In the genomic region with DNA sequence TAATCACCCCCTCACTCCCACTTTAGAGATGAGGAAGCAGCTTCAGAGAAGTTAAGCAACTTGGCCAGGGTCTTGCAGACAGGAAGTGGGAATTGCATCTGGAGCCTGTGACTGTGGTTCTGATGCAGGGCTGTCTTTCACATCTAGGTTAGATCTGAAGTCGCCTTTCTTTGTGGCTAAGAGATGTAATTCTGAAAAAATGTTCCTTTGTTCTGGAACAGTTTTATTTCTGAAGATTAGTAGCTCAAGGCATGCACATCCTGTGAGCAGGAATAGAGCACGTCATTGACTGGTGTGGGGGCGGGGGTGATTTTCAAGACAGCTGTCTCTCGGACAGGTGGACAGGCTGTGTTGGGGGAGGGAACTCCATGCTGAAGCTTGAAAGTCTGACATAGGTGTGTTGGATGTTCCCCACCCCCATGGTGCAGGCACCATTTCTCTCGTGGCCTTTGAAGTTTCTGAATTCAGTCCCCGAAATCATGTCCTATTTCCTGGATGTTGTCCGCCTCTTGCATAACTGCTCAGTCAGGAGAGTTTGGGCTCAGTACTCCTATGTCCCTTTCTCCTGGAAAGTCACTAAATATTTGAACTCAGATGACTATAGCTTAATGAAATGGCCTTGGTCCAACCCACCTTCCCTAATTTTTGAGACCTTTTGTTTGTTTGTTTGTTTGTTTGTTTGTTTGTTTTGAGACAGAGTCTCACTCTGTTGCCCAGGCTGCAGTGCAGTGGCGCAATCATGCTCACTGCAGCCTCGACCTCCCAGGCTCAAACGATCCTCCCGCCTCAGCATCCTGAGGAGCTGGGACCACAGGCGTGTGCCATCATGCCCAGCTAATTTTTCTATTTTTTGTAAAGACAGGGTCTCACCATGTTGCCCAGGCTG, we compare ENCODE assay signal across 8 cellular contexts. TPM values are rescaled to one million over a fixed set of nuclear protein-coding genes. Genes with fewer than 3 reads are reported as not detected.
A peak's percentile ranks its signal among the peaks of the same experiment; 100 is the strongest.
DNase-seq lines count a peak whose midpoint lies in the region; ATAC-seq and TF ChIP-seq lines count a peak whose summit lies in the region.

No MANE protein-coding gene starts in this region.

- H3K27ac ChIP-seq in BLaER1 treated with 17β-estradiol and CSF1 and Interleukin-3, amounts not matched to agents 10 nM and 100 nM: peak overlapping the region; percentile 8 to 93 (median 88)
- peak overlapping the region; percentile 1 to 70 for H3K27ac ChIP-seq in left lung

- intact Hi-C loops in left lung (cut with DNase I): no loop called here

- peak overlapping the region in 9 of 11 experiments; percentile 67 to 78 (median 73); a peak in 18 of 22 replicates for H3K9ac ChIP-seq in BLaER1 treated with 17β-estradiol and CSF1 and Interleukin-3, amounts not matched to agents 10 nM and 100 nM

- H3K27me3 Mint-ChIP-seq in activated naive CD8-positive, alpha-beta T cell treated with anti-CD3 and anti-CD28 coated beads, Interleukin-2, amount 50 U/mL, for 24 hours: no peaks in the 10 kb centered on the region

- H3K4me1 Mint-ChIP-seq in activated naive CD8-positive, alpha-beta T cell treated with anti-CD3 and anti-CD28 coated beads, Interleukin-2, amount 50 U/mL, for 24 hours: peaks cover 44% of the 10 kb centered on the region

- no peaks in the 10 kb centered on the region for H3K36me3 ChIP-seq in BLaER1 treated with 17β-estradiol and CSF1 and Interleukin-3, amounts not matched to agents 10 nM and 100 nM
- no peaks in the 10 kb centered on the region for H3K36me3 ChIP-seq in left lung

- H3K9me3 ChIP-seq in BLaER1 treated with 17β-estradiol and CSF1 and Interleukin-3, amounts not matched to agents 10 nM and 100 nM (replicated peaks in 1 of 11): peaks cover 0 to 6% (median 0%) of the 10 kb centered on the region in 11 experiments; a peak in 1 of 22 replicates
- H3K9me3 ChIP-seq in left lung: no peaks in the 10 kb centered on the region

- H3K9me3 Mint-ChIP-seq in activated naive CD8-positive, alpha-beta T cell treated with anti-CD3 and anti-CD28 coated beads, Interleukin-2, amount 50 U/mL, for 24 hours: no peaks in the 10 kb centered on the region

- peaks cover 32 to 69% (median 60%) of the 10 kb centered on the region in 10 experiments for H3K4me1 ChIP-seq in BLaER1 treated with 17β-estradiol and CSF1 and Interleukin-3, amounts not matched to agents 10 nM and 100 nM
- peaks cover 4 to 38% of the 10 kb centered on the region in 2 donors for H3K4me1 ChIP-seq in left lung

- H3K27ac Mint-ChIP-seq in activated naive CD8-positive, alpha-beta T cell treated with anti-CD3 and anti-CD28 coated beads, Interleukin-2, amount 50 U/mL, for 24 hours: peak overlapping the region; percentile 38

- no peaks in the 10 kb centered on the region for H3K36me3 Mint-ChIP-seq in activated naive CD8-positive, alpha-beta T cell treated with anti-CD3 and anti-CD28 coated beads, Interleukin-2, amount 50 U/mL, for 24 hours (ENCODE audit: low read depth)

- peak overlapping the region; percentile 82 to 97 (median 90) for H3K4me2 ChIP-seq in BLaER1 treated with 17β-estradiol and CSF1 and Interleukin-3, amounts not matched to agents 10 nM and 100 nM

- peak overlapping the region in 7 of 10 experiments; percentile 5 to 39 (median 15); a peak in 7 of 20 replicates for H3K4me3 ChIP-seq in BLaER1 treated with 17β-estradiol and CSF1 and Interleukin-3, amounts not matched to agents 10 nM and 100 nM
- H3K4me3 ChIP-seq in Jurkat, Clone E6-1 (ENCODE audit: low read length): no peak overlapping the region
- no peak overlapping the region for H3K4me3 ChIP-seq in left lung

- H3K4me3 Mint-ChIP-seq in activated naive CD8-positive, alpha-beta T cell treated with anti-CD3 and anti-CD28 coated beads, Interleukin-2, amount 50 U/mL, for 24 hours: no peak overlapping the region

- peak; percentile 70 for DNase-seq in Jurkat, Clone E6-1 (ENCODE audit: low read depth, low spot score)
- DNase-seq in activated naive CD8-positive, alpha-beta T cell treated with anti-CD3 and anti-CD28 coated beads, Interleukin-2, amount 50 U/mL, for 24 hours: peak; percentile 30
- DNase-seq in left lung (peak in 1 of 2 donors; percentile 53), GDM1 (lab: John Stamatoyannopoulos, UW) (no peak), NCI-H2029 treated with DMSO at 0.1 percent for 48 hours (lab: John Stamatoyannopoulos, UW) (no peak), NCI-H774 (lab: John Stamatoyannopoulos, UW) (no peak)

- peak; percentile 26 for ATAC-seq in activated naive CD8-positive, alpha-beta T cell treated with anti-CD3 and anti-CD28 coated beads, Interleukin-2, amount 50 U/mL, for 24 hours
- ATAC-seq in left lung (peak; percentile 52), HG02885 (IDR thresholded peaks at IDR 0.05; ENCODE audit: poor library complexity, unreplicated experiment) (no peak)

- no peaks in the 10 kb centered on the region for H3K27me3 ChIP-seq in BLaER1 treated with 17β-estradiol and CSF1 and Interleukin-3, amounts not matched to agents 10 nM and 100 nM
- H3K27me3 ChIP-seq in left lung: no peaks in the 10 kb centered on the region

- TF ChIP-seq CTCF in left lung (IDR thresholded peaks at IDR 0.05): no peak

- no peaks in the 10 kb centered on the region for H4K20me1 ChIP-seq in BLaER1 treated with 17β-estradiol and CSF1 and Interleukin-3, amounts not matched to agents 10 nM and 100 nM

RNA-seq across cellular contexts. Expression of a gene that starts 21.0 kb away (rescaled TPM):
- polyA plus RNA-seq in Jurkat, Clone E6-1 (2012; ENCODE audit: insufficient read depth, insufficient read length): 60.5 TPM
- 100 to 1,000 TPM; 104 to 155 TPM for total RNA-seq in left lung

RNA-seq across cellular contexts. Expression of a gene that starts 45.9 kb away (rescaled TPM):
- not detected for polyA plus RNA-seq in Jurkat, Clone E6-1 (2012; ENCODE audit: insufficient read depth, insufficient read length)
- not detected for total RNA-seq in left lung

RNA-seq across cellular contexts. Expression of a gene that starts 50.9 kb away (rescaled TPM):
- not detected for polyA plus RNA-seq in Jurkat, Clone E6-1 (2012; ENCODE audit: insufficient read depth, insufficient read length)
- under 1 TPM; 0.58 to 0.82 TPM for total RNA-seq in left lung

Comparison
In these comparisons a context has a peak if more than half of its experiments do, and no peak if none do; other contexts are left out.
1. H3K4me3 ChIP-seq: peak in BLaER1 treated with 17β-estradiol and CSF1 and Interleukin-3, amounts not matched to agents 10 nM and 100 nM (7 of 10); none in Jurkat, Clone E6-1 (single experiment) and left lung (0 of 2).
2. DNase-seq: peak in Jurkat, Clone E6-1 (single experiment) and activated naive CD8-positive, alpha-beta T cell treated with anti-CD3 and anti-CD28 coated beads, Interleukin-2, amount 50 U/mL, for 24 hours (single experiment); none in GDM1 (single experiment), NCI-H2029 treated with DMSO at 0.1 percent for 48 hours (single experiment) and NCI-H774 (single experiment).